29 cellular contexts compared by ENCODE assay signal in the genomic region with DNA sequence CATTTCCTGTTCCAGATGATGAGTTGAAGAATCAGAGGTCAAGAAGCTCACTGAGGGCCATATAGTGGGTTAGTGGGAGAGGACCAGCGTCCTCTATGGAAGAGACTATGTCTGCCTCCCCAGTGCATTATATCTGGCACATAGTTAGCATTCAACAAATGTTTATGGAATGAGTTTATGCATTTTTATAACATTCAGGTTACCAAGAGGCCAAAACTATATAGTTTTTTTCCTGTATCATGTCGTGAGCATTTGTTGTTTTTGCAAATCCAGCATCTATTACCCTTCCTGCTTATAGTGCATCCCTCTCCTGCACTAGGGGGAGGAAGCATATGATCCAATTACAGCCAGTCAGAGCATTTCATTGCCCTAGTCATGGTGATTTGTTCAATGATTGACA.
DNase-seq lines count a peak whose midpoint lies in the region; ATAC-seq and TF ChIP-seq lines count a peak whose summit lies in the region.
"Had no signal": no experiment of that assay in that cellular context is flagged by ENCODE, and none has a peak within 500 bp of the region (broad histone marks: within the 10 kb centered on the region; RNA-seq: fewer than 3 reads in every experiment).

No MANE protein-coding gene starts in this region.

- H2BK5ac ChIP-seq in IMR-90 (ENCODE audit: low read depth, low read length, poor library complexity, severe bottlenecking): no peak overlapping the region

- H4K8ac ChIP-seq in IMR-90 (ENCODE audit: low read depth in 2 of 2, low read length in 2 of 2): no peak overlapping the region

- H3K23ac ChIP-seq in IMR-90 (ENCODE audit: low read depth, low read length): no peak overlapping the region

- intact Hi-C loops in IMR-90 (cut with micrococcal nuclease): no loop called here

- H3K14ac ChIP-seq in IMR-90 (replicated peaks; ENCODE audit: low read depth, low read length): no peak overlapping the region

- H3K9ac ChIP-seq in IMR-90 (ENCODE audit: low read depth, low read length) (no peak overlapping the region), endodermal cell (ENCODE audit: extremely low read depth, low read length, poor library complexity, severe bottlenecking) (no peak overlapping the region), skeletal muscle satellite cell (ENCODE audit: low read depth, low read length) (no peak overlapping the region)

- H2AFZ ChIP-seq in IMR-90 (replicated peaks; ENCODE audit: low read length, poor library complexity): no peak overlapping the region

- no peak overlapping the region for H2BK120ac ChIP-seq in IMR-90 (ENCODE audit: low read depth, low read length)

- H3K9me1 ChIP-seq in IMR-90 (ENCODE audit: insufficient read depth, low read length): no peaks in the 10 kb centered on the region; the same call in 1 of the 2 replicates

- H3K4me2 ChIP-seq in IMR-90 (ENCODE audit: low read depth, low read length): no peak overlapping the region
- peak overlapping the region; percentile 36 for H3K4me2 ChIP-seq in skeletal muscle satellite cell (ENCODE audit: low read length)

- DNase-seq in EL: peak; percentile 93
- peak; percentile 30 for DNase-seq in IMR-90
- peak; percentile 13 for DNase-seq in endodermal cell
- no peak for DNase-seq in NCI-H510A treated with DMSO at 0.1 percent for 48 hours (lab: John Stamatoyannopoulos, UW)
- DNase-seq in dermis blood vessel endothelial cell: no peak
- DNase-seq: activated CD4-positive, alpha-beta T cell treated with anti-CD3 and anti-CD28 coated beads for 36 hours; activated gamma-delta T cell treated with Interleukin-2 at 50 U/mL for 16 hours; activated naive CD8-positive, alpha-beta T cell treated with anti-CD3 and anti-CD28 coated beads, Interleukin-2, amount 50 U/mL, for 24 hours; activated T-cell treated with anti-CD3 and anti-CD28 coated beads, Interleukin-2, amount 50 U/mL, for 24 hours; BE2C; effector memory CD4-positive, alpha-beta T cell; kidney; lower lobe of right lung; mucosa of descending colon; NCI-H1417; NCI-H2107; NCI-H524; right cardiac atrium; stimulated activated CD4-positive, alpha-beta T cell treated with anti-CD3 and anti-CD28 coated beads, Interleukin-4, amount 100 ng/mL, for 4 hours; stimulated activated naive CD4-positive, alpha-beta T cell; testis had no signal

- in situ Hi-C loops in IMR-90 (cut with MboI; ENCODE audit: low sequenced_read_pairs): no loop called here

- no peak overlapping the region for H4K5ac ChIP-seq in IMR-90 (ENCODE audit: low read depth, low read length)

- ATAC-seq in IMR-90 (ENCODE audit: low read depth): peak; percentile 57
- no peak for ATAC-seq in HG03108 (IDR thresholded peaks at IDR 0.05; ENCODE audit: unreplicated experiment)
- ATAC-seq: activated CD4-positive, alpha-beta T cell treated with anti-CD3 and anti-CD28 coated beads for 36 hours; activated naive CD8-positive, alpha-beta T cell treated with anti-CD3 and anti-CD28 coated beads, Interleukin-2, amount 50 U/mL, for 24 hours; lower lobe of right lung; mucosa of descending colon had no signal

- H3K27me3 ChIP-seq in IMR-90 (ENCODE audit: control insufficient read depth, insufficient read depth, low read length) (no peaks in the 10 kb centered on the region), endodermal cell (ENCODE audit: control insufficient read depth, insufficient read depth, low read length, poor library complexity, severe bottlenecking) (peaks cover 4% of the 10 kb centered on the region), skeletal muscle satellite cell (ENCODE audit: control insufficient read depth, insufficient read depth, low read length) (no peaks in the 10 kb centered on the region)
- H3K27me3 ChIP-seq: esophagus muscularis mucosa, SJSA1, testis, vagina had no signal

- H2BK20ac ChIP-seq in IMR-90 (ENCODE audit: low read depth, low read length): no peak overlapping the region

- peaks cover 5% of the 10 kb centered on the region for H3K4me1 Mint-ChIP-seq in endodermal cell
- H3K4me1 Mint-ChIP-seq: activated CD4-positive, alpha-beta T cell treated with anti-CD3 and anti-CD28 coated beads for 36 hours; activated naive CD8-positive, alpha-beta T cell treated with anti-CD3 and anti-CD28 coated beads, Interleukin-2, amount 50 U/mL, for 24 hours; IgD-negative memory B cell had no signal

- H2BK15ac ChIP-seq in IMR-90 (ENCODE audit: low read depth, low read length): no peak overlapping the region

- H4K91ac ChIP-seq in IMR-90 (ENCODE audit: insufficient read depth, low read depth, low read length): no peak overlapping the region

- no peak overlapping the region for H3K18ac ChIP-seq in IMR-90 (ENCODE audit: low read depth, low read length)

- no CpG with 5 or more reads among the region's 2 CpGs for WGBS in IMR-90 (ENCODE audit: extremely low coverage in 2 of 2, insufficient read length in 1 of 2), 2 experiments
- WGBS in endodermal cell (ENCODE audit: insufficient coverage in 1 of 2, insufficient read length in 1 of 2), 2 experiments: 88% methylated on average over 2 of the region's 2 CpGs; no CpG with 5 or more reads in 1 of the 2 experiments

- peaks cover 3% of the 10 kb centered on the region for H3K9me3 Mint-ChIP-seq in endodermal cell
- H3K9me3 Mint-ChIP-seq: activated T-cell treated with anti-CD3 and anti-CD28 coated beads, Interleukin-2, amount 50 U/mL, for 24 hours; T-helper 1 cell treated with Interleukin-12 subunit alpha and Interleukin-12 subunit beta and Interleukin-4 antibody, amounts not matched to agents 30 μg/mL and 1 μg/mL, for 36 hours had no signal

- no peak for TF ChIP-seq RAD21 in IMR-90 (IDR thresholded peaks at IDR 0.05; ENCODE audit: low read length)

- no peak overlapping the region for H3K4ac ChIP-seq in IMR-90 (ENCODE audit: low read depth, low read length)

- H3K36me3 Mint-ChIP-seq in endodermal cell (ENCODE audit: low read depth): no peaks in the 10 kb centered on the region
- H3K36me3 Mint-ChIP-seq: brain had no signal

- H3K27ac Mint-ChIP-seq in endodermal cell: no peak overlapping the region
- H3K27ac Mint-ChIP-seq: activated CD4-positive, alpha-beta T cell treated with anti-CD3 and anti-CD28 coated beads for 36 hours; activated naive CD8-positive, alpha-beta T cell treated with anti-CD3 and anti-CD28 coated beads, Interleukin-2, amount 50 U/mL, for 24 hours; activated T-cell treated with anti-CD3 and anti-CD28 coated beads, Interleukin-2, amount 50 U/mL, for 24 hours; IgD-negative memory B cell; T-helper 1 cell treated with Interleukin-12 subunit alpha and Interleukin-12 subunit beta and Interleukin-4 antibody, amounts not matched to agents 30 μg/mL and 1 μg/mL, for 36 hours had no signal

- no peak overlapping the region for H3K56ac ChIP-seq in IMR-90 (ENCODE audit: extremely low read depth, insufficient read depth, low read length)

- dilution Hi-C loops in IMR-90 (cut with HindIII; ENCODE audit: low sequenced_read_pairs, unreplicated experiment): no loop called here

- H3K9me3 ChIP-seq in IMR-90 (ENCODE audit: control insufficient read depth, insufficient read depth, low read length): no peaks in the 10 kb centered on the region
- no peaks in the 10 kb centered on the region for H3K9me3 ChIP-seq in endodermal cell (ENCODE audit: control insufficient read depth, low read length)
- H3K9me3 ChIP-seq in skeletal muscle satellite cell (replicated peaks; ENCODE audit: low read length): no peaks in the 10 kb centered on the region
- H3K9me3 ChIP-seq: BE2C, esophagus muscularis mucosa, lower lobe of right lung, mucosa of descending colon, SJSA1, testis, vagina had no signal

- no peak for TF ChIP-seq POLR2A in IMR-90 (IDR thresholded peaks at IDR 0.05; ENCODE audit: low read depth, low read length)

- peaks cover 12% of the 10 kb centered on the region for H3K27me3 Mint-ChIP-seq in endodermal cell (ENCODE audit: insufficient read depth)

- CTCF ChIA-PET in IMR-90 (lab: Yijun Ruan, JAX): interaction anchor here (0.9 kb wide), 1 partner anchor 9 kb away, joined by 4 read pairs; no protein-coding TSS in a partner anchor

- TF ChIP-seq CTCF in IMR-90 (conservative IDR thresholded peaks at IDR 0.05; ENCODE audit: low read depth, low read length) (no peak), endodermal cell (conservative IDR thresholded peaks at IDR 0.05) (no peak)

- H3K4me1 ChIP-seq in IMR-90 (ENCODE audit: control insufficient read depth, insufficient read depth, low read length) (peaks cover 4% of the 10 kb centered on the region; the same call in 1 of the 2 replicates), endodermal cell (ENCODE audit: control insufficient read depth, insufficient read depth, low read length) (no peaks in the 10 kb centered on the region), skeletal muscle satellite cell (ENCODE audit: control insufficient read depth, insufficient read depth, low read length) (peaks cover 31% of the 10 kb centered on the region)
- H3K4me1 ChIP-seq: BE2C, esophagus muscularis mucosa, lower lobe of right lung, SJSA1, testis, vagina had no signal

- no TSS peak for BruUV-seq in IMR-90 (replicated peaks; lab: Mats Ljungman, UMichigan)

- H3K36me3 ChIP-seq in IMR-90 (ENCODE audit: control insufficient read depth, insufficient read depth, low read length) (no peaks in the 10 kb centered on the region), endodermal cell (ENCODE audit: control insufficient read depth, insufficient read depth, low read length) (no peaks in the 10 kb centered on the region), skeletal muscle satellite cell (ENCODE audit: insufficient read depth, low read length) (no peaks in the 10 kb centered on the region)
- H3K36me3 ChIP-seq: BE2C, esophagus muscularis mucosa, lower lobe of right lung, SJSA1, vagina had no signal

- no peak overlapping the region for H2AK9ac ChIP-seq in IMR-90 (replicated peaks; ENCODE audit: low read depth, low read length, poor library complexity)

- no peak overlapping the region for H2AK5ac ChIP-seq in IMR-90 (ENCODE audit: low read depth, low read length)

- no peaks in the 10 kb centered on the region for H3K79me1 ChIP-seq in IMR-90 (ENCODE audit: low read depth in 1 of 2, low read length in 2 of 2)

- no peak overlapping the region for H3K4me3 Mint-ChIP-seq in endodermal cell
- H3K4me3 Mint-ChIP-seq: activated CD4-positive, alpha-beta T cell treated with anti-CD3 and anti-CD28 coated beads for 36 hours; activated naive CD8-positive, alpha-beta T cell treated with anti-CD3 and anti-CD28 coated beads, Interleukin-2, amount 50 U/mL, for 24 hours; activated T-cell treated with anti-CD3 and anti-CD28 coated beads, Interleukin-2, amount 50 U/mL, for 24 hours; brain; IgD-negative memory B cell; T-helper 1 cell treated with Interleukin-12 subunit alpha and Interleukin-12 subunit beta and Interleukin-4 antibody, amounts not matched to agents 30 μg/mL and 1 μg/mL, for 36 hours had no signal

- POLR2A ChIA-PET in IMR-90 (lab: Charles Lee; ENCODE audit: unreplicated experiment): interaction anchor here (0.5 kb wide), 1 partner anchor 260 kb away, joined by 5 read pairs; no protein-coding TSS in a partner anchor

- no peak overlapping the region for H3K27ac ChIP-seq in IMR-90 (ENCODE audit: insufficient read depth, low read length)
- no peak overlapping the region for H3K27ac ChIP-seq in endodermal cell (ENCODE audit: low read depth, low read length)
- H3K27ac ChIP-seq: esophagus muscularis mucosa, lower lobe of right lung, SJSA1, testis, vagina had no signal

- H3K4me3 ChIP-seq in IMR-90 (ENCODE audit: insufficient read depth, low read depth, low read length): no peak overlapping the region
- H3K4me3 ChIP-seq in endodermal cell (ENCODE audit: low read length): no peak overlapping the region
- no peak overlapping the region for H3K4me3 ChIP-seq in skeletal muscle satellite cell (ENCODE audit: low read length)
- H3K4me3 ChIP-seq: esophagus muscularis mucosa, lower lobe of right lung, mucosa of descending colon, SJSA1, testis, vagina had no signal

- H4K20me1 ChIP-seq in IMR-90 (ENCODE audit: insufficient read depth, low read length): no peaks in the 10 kb centered on the region

Comparison
In these comparisons a context has a peak if more than half of its experiments do, and no peak if none do; other contexts are left out.
1. DNase-seq: peak in EL (single experiment), IMR-90 (single experiment) and endodermal cell (single experiment); none in NCI-H510A treated with DMSO at 0.1 percent for 48 hours (single experiment) and dermis blood vessel endothelial cell (single experiment).